Comparison of ENCODE assay signal across 8 cellular contexts in the genomic region with DNA sequence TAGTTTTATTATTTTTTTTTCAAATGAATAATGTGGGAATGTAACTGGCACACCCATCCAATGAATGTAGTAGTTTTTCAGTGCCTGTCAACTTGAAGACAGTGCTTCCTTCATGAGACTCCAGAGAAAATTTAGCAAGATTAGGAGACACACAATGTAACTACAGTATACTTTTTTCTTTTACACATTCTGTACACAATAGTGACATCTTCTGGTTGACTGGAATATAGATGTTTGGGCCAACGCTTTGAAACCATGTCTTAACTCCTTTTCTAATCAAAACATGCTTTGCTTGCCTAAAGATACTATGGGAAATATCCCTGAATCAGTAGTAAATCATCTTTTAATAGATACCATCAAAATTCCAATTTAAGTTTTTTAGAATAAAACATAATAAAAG.
DNase-seq lines count a peak whose midpoint lies in the region; ATAC-seq and TF ChIP-seq lines count a peak whose summit lies in the region.

No MANE protein-coding gene starts in this region.

- no peak overlapping the region for H3K27ac ChIP-seq in mesendoderm (ENCODE audit: low read depth, low read length)

- ATAC-seq in HG03039 (IDR thresholded peaks at IDR 0.05; ENCODE audit: unreplicated experiment): peak; percentile 56
- ATAC-seq in GM21737 (IDR thresholded peaks at IDR 0.05; ENCODE audit: unreplicated experiment): no peak
- no peak for ATAC-seq in HG03095 (IDR thresholded peaks at IDR 0.05; ENCODE audit: unreplicated experiment)
- no peak for ATAC-seq in activated CD8-positive, alpha-beta memory T cell treated with anti-CD3 and anti-CD28 coated beads, Interleukin-2, amount 10 ng/mL, durations not matched to agents 7 days and 5 days

- H3K4me3 ChIP-seq in GM12875 (ENCODE audit: low read depth, low read length): no peak overlapping the region
- no peak overlapping the region for H3K4me3 ChIP-seq in mesendoderm (ENCODE audit: low read length)

- H3K79me1 ChIP-seq in mesendoderm (ENCODE audit: low read length): no peaks in the 10 kb centered on the region

- peak; percentile 32; the same call in 1 of the 2 replicates for TF ChIP-seq CTCF in GM12875 (IDR thresholded peaks at IDR 0.05; ENCODE audit: borderline replicate concordance, insufficient read depth, low read depth, low read length)

- no peak overlapping the region for H4K8ac ChIP-seq in mesendoderm (ENCODE audit: low read depth, low read length)

- no peaks in the 10 kb centered on the region for H3K27me3 Mint-ChIP-seq in activated CD8-positive, alpha-beta memory T cell treated with anti-CD3 and anti-CD28 coated beads, Interleukin-2, amount 10 ng/mL, durations not matched to agents 7 days and 5 days

- no peak overlapping the region for H3K27ac Mint-ChIP-seq in activated CD8-positive, alpha-beta memory T cell treated with anti-CD3 and anti-CD28 coated beads, Interleukin-2, amount 10 ng/mL, durations not matched to agents 7 days and 5 days

- H3K4me1 ChIP-seq in mesendoderm (ENCODE audit: control insufficient read depth, low read depth, low read length): no peaks in the 10 kb centered on the region

- no peaks in the 10 kb centered on the region for H3K27me3 ChIP-seq in mesendoderm (ENCODE audit: insufficient read depth, low read length, poor library complexity)

- DNase-seq in NCI-H345 treated with DMSO at 0.1 percent for 48 hours (lab: John Stamatoyannopoulos, UW; ENCODE audit: unreplicated experiment): peak; percentile 27
- DNase-seq in cerebellar cortex (ENCODE audit: low spot score): peak; percentile 74
- DNase-seq in mesendoderm: peak; percentile 61
- no peak for DNase-seq in activated CD8-positive, alpha-beta memory T cell treated with anti-CD3 and anti-CD28 coated beads, Interleukin-2, amount 10 ng/mL, durations not matched to agents 7 days and 5 days

- no peaks in the 10 kb centered on the region for H3K36me3 ChIP-seq in mesendoderm (ENCODE audit: control insufficient read depth, insufficient read depth, low read length)

- no CpG with 5 or more reads among the region's 1 CpG for WGBS in mesendoderm (ENCODE audit: extremely low coverage, insufficient coverage, low lambda C conversion rate)

- no peak overlapping the region for H2AK5ac ChIP-seq in mesendoderm (ENCODE audit: low read length)

- no peak overlapping the region for H3K9ac ChIP-seq in mesendoderm (ENCODE audit: low read length)

- CTCF ChIA-PET in activated CD8-positive, alpha-beta memory T cell treated with anti-CD3 and anti-CD28 coated beads, Interleukin-2, amount 10 ng/mL, durations not matched to agents 7 days and 5 days (lab: Charles Lee): no interaction called here

- no peak overlapping the region for H3K4ac ChIP-seq in mesendoderm (ENCODE audit: low read depth, low read length)

- no peaks in the 10 kb centered on the region for H3K4me1 Mint-ChIP-seq in activated CD8-positive, alpha-beta memory T cell treated with anti-CD3 and anti-CD28 coated beads, Interleukin-2, amount 10 ng/mL, durations not matched to agents 7 days and 5 days

- H3K4me2 ChIP-seq in mesendoderm (ENCODE audit: low read length): no peak overlapping the region

- no peak overlapping the region for H3K18ac ChIP-seq in mesendoderm (ENCODE audit: low read length)

- H3K23ac ChIP-seq in mesendoderm (ENCODE audit: low read length): no peak overlapping the region

- H4K5ac ChIP-seq in mesendoderm (ENCODE audit: low read length): no peak overlapping the region

- no peak overlapping the region for H2BK15ac ChIP-seq in mesendoderm (replicated peaks; ENCODE audit: low read depth)

- H3K4me3 Mint-ChIP-seq in activated CD8-positive, alpha-beta memory T cell treated with anti-CD3 and anti-CD28 coated beads, Interleukin-2, amount 10 ng/mL, durations not matched to agents 7 days and 5 days: no peak overlapping the region

- no peaks in the 10 kb centered on the region for H3K36me3 Mint-ChIP-seq in activated CD8-positive, alpha-beta memory T cell treated with anti-CD3 and anti-CD28 coated beads, Interleukin-2, amount 10 ng/mL, durations not matched to agents 7 days and 5 days

- no peaks in the 10 kb centered on the region for H3K9me3 Mint-ChIP-seq in activated CD8-positive, alpha-beta memory T cell treated with anti-CD3 and anti-CD28 coated beads, Interleukin-2, amount 10 ng/mL, durations not matched to agents 7 days and 5 days (ENCODE audit: low read depth)

- no peak overlapping the region for H2BK5ac ChIP-seq in mesendoderm (ENCODE audit: low read length)

- H2BK120ac ChIP-seq in mesendoderm (ENCODE audit: low read depth, low read length): no peak overlapping the region

- no peak overlapping the region for H3K56ac ChIP-seq in mesendoderm (ENCODE audit: low read length)

- H3K79me2 ChIP-seq in mesendoderm (ENCODE audit: control insufficient read depth, insufficient read depth, low read length): no peaks in the 10 kb centered on the region
